Comparison of ENCODE assay signal across 3 cellular contexts in the genomic region with DNA sequence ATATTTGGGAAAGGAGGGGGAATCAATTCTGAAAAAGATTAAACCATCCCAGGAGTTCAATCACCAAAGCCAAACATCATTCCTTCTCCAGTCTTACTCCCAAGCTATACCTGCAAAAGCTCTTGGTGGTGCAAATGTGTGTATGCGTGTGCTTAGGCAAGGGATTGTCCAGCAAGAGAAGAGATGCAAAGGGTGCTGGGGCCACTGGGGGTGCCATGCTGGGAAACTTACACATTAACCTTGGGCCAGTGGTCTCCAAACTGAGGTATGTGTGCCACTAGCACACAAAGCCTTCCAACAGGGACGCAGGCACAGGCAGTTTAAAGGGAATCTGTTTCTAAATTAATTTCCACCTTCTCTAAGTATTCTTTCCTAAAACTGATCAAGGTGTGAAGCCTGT.
"Had no signal": no experiment of that assay in that cellular context is flagged by ENCODE, and none has a peak within 500 bp of the region (broad histone marks: within the 10 kb centered on the region; RNA-seq: fewer than 3 reads in every experiment).

No MANE protein-coding gene starts in this region.

- DNase-seq: H9, HCEC 1CT had no signal

- H3K4me3 ChIP-seq: GM23338 had no signal

- H3K4me2 ChIP-seq: GM23338 had no signal
